In genomic region chr6:38034269-38034914, GRCh38 we compare ENCODE assay signal across 8 cellular contexts.
DNase-seq lines count a peak whose midpoint lies in the region; ATAC-seq, FAIRE-seq and TF ChIP-seq lines count a peak whose summit lies in the region.

No MANE protein-coding gene starts in this region.

- no peak overlapping the region for H3K4me3 ChIP-seq in endodermal cell (ENCODE audit: low read length)
- H3K4me3 ChIP-seq in pancreas, result no peak overlapping the region

- DNase-seq in GM03348 (ENCODE audit: low spot score), result peak; percentile 35
- DNase-seq in NCI-H146 treated with DMSO at 0.1 percent for 48 hours (lab: John Stamatoyannopoulos, UW; ENCODE audit: unreplicated experiment), result peak; percentile 45
- DNase-seq in endodermal cell, result no peak
- no peak for DNase-seq in pancreas
- DNase-seq in GM12892 (ENCODE audit: insufficient read length), result no peak
- DNase-seq in HuH-7.5 (ENCODE audit: low spot score), result no peak

- H3K27me3 Mint-ChIP-seq in endodermal cell (ENCODE audit: insufficient read depth), result no peaks in the 10 kb centered on the region

- H3K9me3 Mint-ChIP-seq in endodermal cell, result peaks cover 2% of the 10 kb centered on the region

- H3K9me3 ChIP-seq in endodermal cell (ENCODE audit: control insufficient read depth, low read length), result peaks cover 3% of the 10 kb centered on the region
- H3K9me3 ChIP-seq in pancreas, result no peaks in the 10 kb centered on the region

- H3K4me1 Mint-ChIP-seq in endodermal cell, result peaks cover 2% of the 10 kb centered on the region

- FAIRE-seq in pancreas (lab: Jason Lieb, UNC), result peak; percentile 85
- FAIRE-seq in GM12892 (lab: Jason Lieb, UNC), result no peak

- H3K27ac ChIP-seq in endodermal cell (ENCODE audit: low read depth, low read length) (no peak overlapping the region), pancreas (no peak overlapping the region)

- WGBS in endodermal cell (ENCODE audit: insufficient coverage in 1 of 2, insufficient read length in 1 of 2), 2 experiments, result 86% methylated on average over 1 of the region's 1 CpG
- 70 to 79% methylated on average over 1 of the region's 1 CpG for whole genome bisulfite sequencing in pancreas, 2 donors

- H3K36me3 ChIP-seq in endodermal cell (ENCODE audit: control insufficient read depth, insufficient read depth, low read length), result no peaks in the 10 kb centered on the region
- H3K36me3 ChIP-seq in pancreas, result no peaks in the 10 kb centered on the region

- H3K4me1 ChIP-seq in endodermal cell (ENCODE audit: control insufficient read depth, insufficient read depth, low read length), result no peaks in the 10 kb centered on the region
- no peaks in the 10 kb centered on the region for H3K4me1 ChIP-seq in pancreas

- H3K9ac ChIP-seq in endodermal cell (ENCODE audit: extremely low read depth, low read length, poor library complexity, severe bottlenecking), result no peak overlapping the region

- intact Hi-C loops in pancreas (cut with DNase I), result no loop called here

- ATAC-seq in pancreas (no peak), HG03196 (IDR thresholded peaks at IDR 0.05; ENCODE audit: unreplicated experiment) (no peak), HG03159 (IDR thresholded peaks at IDR 0.05; ENCODE audit: unreplicated experiment) (no peak)

- TF ChIP-seq POLR2A in GM12892 (IDR thresholded peaks at IDR 0.05; ENCODE audit: low read depth, low read length), result no peak

- no peak overlapping the region for H3K27ac Mint-ChIP-seq in endodermal cell

- no peak overlapping the region for H3K4me3 Mint-ChIP-seq in endodermal cell

- peaks cover 2% of the 10 kb centered on the region for H3K36me3 Mint-ChIP-seq in endodermal cell (ENCODE audit: low read depth)

- no peaks in the 10 kb centered on the region for H3K27me3 ChIP-seq in endodermal cell (ENCODE audit: control insufficient read depth, insufficient read depth, low read length, poor library complexity, severe bottlenecking)
- H3K27me3 ChIP-seq in pancreas, result no peaks in the 10 kb centered on the region

- TF ChIP-seq CTCF in endodermal cell (conservative IDR thresholded peaks at IDR 0.05), result peak; percentile 84
- TF ChIP-seq CTCF in pancreas (IDR thresholded peaks at IDR 0.05), result peak in 1 of 4 donors; percentile 15

Comparison
In these comparisons a context has a peak if more than half of its experiments do, and no peak if none do; other contexts are left out.
1. DNase-seq: peak in GM03348 (single experiment) and NCI-H146 treated with DMSO at 0.1 percent for 48 hours (single experiment); none in endodermal cell (single experiment), pancreas (0 of 6), GM12892 (single experiment) and HuH-7.5 (single experiment).